ENCODE assay signal across 11 cellular contexts in the genomic region with DNA sequence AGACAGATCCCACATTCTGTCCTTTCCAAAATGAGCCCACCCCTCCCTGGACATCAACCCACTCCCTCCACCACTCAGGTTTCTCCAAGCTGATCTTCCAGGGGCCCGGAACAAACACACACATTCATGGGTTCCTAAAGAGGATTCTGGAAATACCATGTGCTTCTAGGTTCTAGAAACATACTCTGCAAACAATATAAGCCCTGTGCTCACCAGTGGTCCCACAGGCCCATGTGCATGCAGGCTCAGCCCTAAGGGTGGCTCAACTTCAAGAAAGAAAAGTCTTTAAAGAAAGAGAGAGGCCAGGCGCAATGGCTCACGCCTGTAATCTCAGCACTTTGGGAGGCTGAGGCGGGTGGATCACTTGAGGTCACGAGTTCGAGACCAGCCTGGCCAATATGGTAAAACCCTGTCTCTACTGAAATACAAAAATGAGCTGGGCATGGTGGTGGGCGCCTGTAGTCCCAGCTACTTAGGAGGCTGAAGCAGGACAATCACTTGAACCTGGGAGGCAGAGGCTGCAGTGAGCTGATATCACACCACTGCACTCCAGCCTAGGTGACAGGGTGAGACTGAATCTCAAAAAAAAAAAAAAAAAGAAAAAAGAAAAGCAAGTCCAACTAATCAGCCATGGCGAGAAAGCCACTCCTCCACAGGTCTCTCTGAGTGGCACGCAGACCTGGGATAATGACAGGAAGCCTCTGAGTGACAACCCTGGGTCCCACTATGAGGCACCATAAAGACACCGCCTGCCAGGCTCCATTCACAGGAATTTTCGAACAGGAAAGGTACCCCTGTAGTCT. TPM values are rescaled to one million over a fixed set of nuclear protein-coding genes. Genes with fewer than 3 reads are reported as not detected.
DNase-seq lines count a peak whose midpoint lies in the region; ATAC-seq, FAIRE-seq and TF ChIP-seq lines count a peak whose summit lies in the region.
"Had no signal": no experiment of that assay in that cellular context is flagged by ENCODE, and none has a peak within 500 bp of the region (broad histone marks: within the 10 kb centered on the region; RNA-seq: fewer than 3 reads in every experiment).

No MANE protein-coding gene starts in this region.

- no peaks in the 10 kb centered on the region for H3K27me3 Mint-ChIP-seq in CD8-positive, alpha-beta T cell (ENCODE audit: low read depth)
- H3K27me3 Mint-ChIP-seq: stimulated activated naive CD8-positive, alpha-beta T cell treated with anti-CD3 and anti-CD28 coated beads, Interleukin-15, amount 100 ng/mL, for 72 hours had no signal

- no peak for DNase-seq in CD8-positive, alpha-beta T cell
- DNase-seq in MM.1S: no peak
- no peak for DNase-seq in H1 (ENCODE audit: low read depth in 1 of 2, low spot score in 2 of 2)
- peak; percentile 27 for DNase-seq in sigmoid colon
- DNase-seq in WERI-Rb-1: no peak
- DNase-seq in NCI-H510A (lab: John Stamatoyannopoulos, UW): no peak
- DNase-seq: activated T-cell treated with anti-CD3 and anti-CD28 coated beads, Interleukin-2, amount 50 U/mL, for 4 hours; NCI-H446; stimulated activated naive CD8-positive, alpha-beta T cell treated with anti-CD3 and anti-CD28 coated beads, Interleukin-15, amount 100 ng/mL, for 72 hours had no signal

- no peak overlapping the region for H3K27ac ChIP-seq in CD8-positive, alpha-beta T cell (ENCODE audit: low read depth, low read length)
- peak overlapping the region; percentile 100; the same call in 1 of the 2 replicates for H3K27ac ChIP-seq in MM.1S (ENCODE audit: low read length)
- H3K27ac ChIP-seq in H1 (ENCODE audit: low read depth, low read length): no peak overlapping the region
- peak overlapping the region; percentile 46 to 78 (median 65) for H3K27ac ChIP-seq in sigmoid colon
- no peak overlapping the region for H3K27ac ChIP-seq in WERI-Rb-1

- H3K79me2 ChIP-seq in MM.1S (ENCODE audit: low read length) (peaks cover 57% of the 10 kb centered on the region), H1 (ENCODE audit: control insufficient read depth in 1 of 2, insufficient read depth in 2 of 2, low read length in 2 of 2) (no peaks in the 10 kb centered on the region)

- H4K8ac ChIP-seq in H1 (ENCODE audit: extremely low read depth, insufficient read depth, low read length): no peak overlapping the region

- peak overlapping the region; percentile 73 for H3K27ac Mint-ChIP-seq in CD8-positive, alpha-beta T cell
- H3K27ac Mint-ChIP-seq: stimulated activated naive CD8-positive, alpha-beta T cell treated with anti-CD3 and anti-CD28 coated beads, Interleukin-15, amount 100 ng/mL, for 72 hours had no signal

- WGBS in H1 (ENCODE audit: extremely low coverage in 1 of 2, insufficient coverage in 1 of 2, insufficient read length in 1 of 2, insufficient replicate concordance in 2 of 2, low coverage in 1 of 2, low lambda C conversion rate in 2 of 2, missing lambda C conversion rate in 1 of 2), 2 experiments: 89% methylated on average over 10 of the region's 11 CpGs; no CpG with 5 or more reads in 1 of the 2 experiments
- WGBS in sigmoid colon, 2 donors: 80 to 86% methylated on average over 11 of the region's 11 CpGs

- H2AFZ ChIP-seq in MM.1S (ENCODE audit: low read length) (no peak overlapping the region), H1 (ENCODE audit: low read length) (no peak overlapping the region)

- peaks cover 7% of the 10 kb centered on the region for H3K36me3 Mint-ChIP-seq in CD8-positive, alpha-beta T cell

- H3K56ac ChIP-seq in H1 (replicated peaks; ENCODE audit: insufficient read length, low read depth, low read length): no peak overlapping the region

- no peak overlapping the region for H2BK120ac ChIP-seq in H1 (replicated peaks; ENCODE audit: low read depth, low read length)

- no peak overlapping the region for H3K18ac ChIP-seq in H1 (ENCODE audit: extremely low read depth, low read length)

- no peaks in the 10 kb centered on the region; the same call in 1 of the 2 replicates for H3K23me2 ChIP-seq in H1 (ENCODE audit: low read depth, low read length)

- no peak overlapping the region for H3K4ac ChIP-seq in H1 (replicated peaks; ENCODE audit: insufficient read length, low read depth, low read length)

- POLR2A ChIA-PET in CD8-positive, alpha-beta T cell (lab: Charles Lee): interaction anchor here (2.3 to 4.7 kb wide), 4 partner anchors 10 to 14 kb away, joined by 6 to 58 read pairs (median 32); a partner anchor contains a TSS
- POLR2A ChIA-PET in H1 (lab: Charles Lee; ENCODE audit: partially characterized antibody): interaction anchor here (0.7 to 8.5 kb wide), 4 partner anchors 12 to 989 kb away, joined by 3 to 42 read pairs (median 4); no protein-coding TSS in a partner anchor

- no peak overlapping the region for H4K5ac ChIP-seq in H1 (ENCODE audit: insufficient read length, low read depth, low read length)

- no peak overlapping the region for H2BK12ac ChIP-seq in H1 (ENCODE audit: low read depth, low read length)

- peak overlapping the region; percentile 9; the same call in 1 of the 2 replicates for H2AK5ac ChIP-seq in H1 (ENCODE audit: low read depth, low read length)

- CTCF ChIA-PET in CD8-positive, alpha-beta T cell (lab: Charles Lee): interaction anchor here (2.7 to 3.4 kb wide), 3 partner anchors 12 to 45 kb away, joined by 14 to 21 read pairs (median 15); a partner anchor contains a TSS
- CTCF ChIA-PET in H1 (lab: Charles Lee; ENCODE audit: partially characterized antibody): interaction anchor here (0.7 to 4.7 kb wide), 14 partner anchors 9 to 58 kb away, joined by 3 to 37 read pairs (median 5); a partner anchor contains a TSS

- H2BK15ac ChIP-seq in H1 (ENCODE audit: low read length): no peak overlapping the region

- TF ChIP-seq EP300 in H1 (IDR thresholded peaks at IDR 0.05; ENCODE audit: borderline replicate concordance in 1 of 2, low read depth in 2 of 2, low read length in 2 of 2): no peak
- TF ChIP-seq EP300 in sigmoid colon (IDR thresholded peaks at IDR 0.05): no peak

- no peak overlapping the region for H2BK5ac ChIP-seq in H1 (ENCODE audit: low read depth, low read length)

- FAIRE-seq in H1 (lab: Jason Lieb, UNC): no peak
- FAIRE-seq: bronchial epithelial cell had no signal

- H3K27me3 ChIP-seq in CD8-positive, alpha-beta T cell (ENCODE audit: insufficient read depth, low read length): no peaks in the 10 kb centered on the region
- no peaks in the 10 kb centered on the region for H3K27me3 ChIP-seq in MM.1S (replicated peaks; ENCODE audit: insufficient read depth, low read length)
- peaks cover 0 to 28% (median 12%) of the 10 kb centered on the region in 4 experiments; a peak in 4 of 7 replicates for H3K27me3 ChIP-seq in H1 (replicated peaks in 1 of 4; ENCODE audit: control insufficient read depth in 3 of 4, extremely low read depth in 1 of 4, insufficient read depth in 3 of 4, low read length in 3 of 4)
- H3K27me3 ChIP-seq in sigmoid colon: no peaks in the 10 kb centered on the region
- H3K27me3 ChIP-seq in WERI-Rb-1 (ENCODE audit: insufficient read depth, low read depth, severe bottlenecking): no peaks in the 10 kb centered on the region

- H3K9me3 Mint-ChIP-seq in CD8-positive, alpha-beta T cell: no peaks in the 10 kb centered on the region
- H3K9me3 Mint-ChIP-seq: activated T-cell treated with anti-CD3 and anti-CD28 coated beads, Interleukin-2, amount 50 U/mL, for 4 hours; stimulated activated naive CD8-positive, alpha-beta T cell treated with anti-CD3 and anti-CD28 coated beads, Interleukin-15, amount 100 ng/mL, for 72 hours had no signal

- H4K91ac ChIP-seq in H1 (replicated peaks; ENCODE audit: insufficient read length, low read length): no peak overlapping the region

- H3K4me3 ChIP-seq in CD8-positive, alpha-beta T cell (ENCODE audit: low read depth, low read length): no peak overlapping the region
- H3K4me3 ChIP-seq in MM.1S (ENCODE audit: low read length): no peak overlapping the region; the same call in 1 of the 2 replicates
- H3K4me3 ChIP-seq in H1 (ENCODE audit: extremely low read depth in 1 of 4, insufficient read depth in 2 of 4, low read depth in 3 of 4, low read length in 4 of 4): no peak overlapping the region
- H3K4me3 ChIP-seq in sigmoid colon: no peak overlapping the region
- H3K4me3 ChIP-seq in WERI-Rb-1 (ENCODE audit: low read depth, low read length): no peak overlapping the region

- H3K4me3 Mint-ChIP-seq in CD8-positive, alpha-beta T cell: no peak overlapping the region
- H3K4me3 Mint-ChIP-seq: activated T-cell treated with anti-CD3 and anti-CD28 coated beads, Interleukin-2, amount 50 U/mL, for 4 hours had no signal

- no peak for TF ChIP-seq RAD21 in H1 (IDR thresholded peaks at IDR 0.05 in 1 of 2, conservative IDR thresholded peaks at IDR 0.05 in 1 of 2; ENCODE audit: low read depth in 2 of 2, low read length in 2 of 2)

- H3K4me1 ChIP-seq in CD8-positive, alpha-beta T cell (ENCODE audit: insufficient read depth, low read length): peaks cover 82% of the 10 kb centered on the region
- peaks cover 71% of the 10 kb centered on the region for H3K4me1 ChIP-seq in MM.1S (ENCODE audit: low read length)
- H3K4me1 ChIP-seq in H1 (replicated peaks in 1 of 4; ENCODE audit: control insufficient read depth in 3 of 4, insufficient read depth in 4 of 4, low read length in 3 of 4): peaks cover 6 to 21% (median 9%) of the 10 kb centered on the region in 4 experiments; a peak in 5 of 7 replicates
- peaks cover 0 to 95% (median 86%) of the 10 kb centered on the region in 4 donors for H3K4me1 ChIP-seq in sigmoid colon

- no peak overlapping the region for H2BK20ac ChIP-seq in H1 (ENCODE audit: low read length)

- no peak for ATAC-seq in CD8-positive, alpha-beta T cell
- no peak for ATAC-seq in HG03025 (IDR thresholded peaks at IDR 0.05; ENCODE audit: low FRiP score, unreplicated experiment)
- ATAC-seq: activated T-cell treated with anti-CD3 and anti-CD28 coated beads, Interleukin-2, amount 50 U/mL, for 4 hours; stimulated activated naive CD8-positive, alpha-beta T cell treated with anti-CD3 and anti-CD28 coated beads, Interleukin-15, amount 100 ng/mL, for 72 hours had no signal

- no peaks in the 10 kb centered on the region for H3K9me2 ChIP-seq in MM.1S (replicated peaks; ENCODE audit: insufficient read depth, low read length)

- intact Hi-C loops in CD8-positive, alpha-beta T cell (cut with DNase I, micrococcal nuclease): loop anchor here in 1 of 2 experiments (2.0 kb wide), 1 partner anchor 13 kb away; no protein-coding TSS in a partner anchor
- intact Hi-C loops in sigmoid colon (cut with DNase I): no loop called here

- H3K4me1 Mint-ChIP-seq in CD8-positive, alpha-beta T cell (ENCODE audit: low read depth): peaks cover 86% of the 10 kb centered on the region

- TF ChIP-seq CTCF in CD8-positive, alpha-beta T cell (IDR thresholded peaks at IDR 0.05): no peak
- TF ChIP-seq CTCF in MM.1S (IDR thresholded peaks at IDR 0.05; ENCODE audit: low read length) (no peak), H1 (IDR thresholded peaks at IDR 0.05; ENCODE audit: control extremely low read depth in 1 of 3, insufficient read depth in 1 of 3, low read depth in 1 of 3, low read length in 3 of 3) (no peak), sigmoid colon (IDR thresholded peaks at IDR 0.05) (no peak), WERI-Rb-1 (IDR thresholded peaks at IDR 0.05; ENCODE audit: low read depth, low read length) (no peak)

- no peaks in the 10 kb centered on the region for H3K79me1 ChIP-seq in H1 (ENCODE audit: low read depth, low read length)

- no peak overlapping the region for H3K23ac ChIP-seq in H1 (ENCODE audit: insufficient read length)

- H4K20me1 ChIP-seq in MM.1S (ENCODE audit: insufficient read depth, low read length): no peaks in the 10 kb centered on the region
- H4K20me1 ChIP-seq in H1 (replicated peaks in 1 of 2; ENCODE audit: control insufficient read depth in 1 of 2, insufficient read depth in 2 of 2, low read length in 2 of 2): peaks cover 3 to 7% of the 10 kb centered on the region in 2 experiments

- peaks cover 32% of the 10 kb centered on the region for H3F3A ChIP-seq in MM.1S (ENCODE audit: insufficient read depth, low read length)

- TF ChIP-seq POLR2A in H1 (IDR thresholded peaks at IDR 0.05; ENCODE audit: control extremely low read depth in 1 of 2, low read depth in 2 of 2, low read length in 2 of 2): no peak
- no peak for TF ChIP-seq POLR2A in sigmoid colon (IDR thresholded peaks at IDR 0.05)

- H3K9ac ChIP-seq in MM.1S (ENCODE audit: low read length) (peak overlapping the region; percentile 29; the same call in 1 of the 2 replicates), H1 (replicated peaks in 1 of 4; ENCODE audit: extremely low read depth in 1 of 4, low read depth in 3 of 4, low read length in 3 of 4) (no peak overlapping the region)

- H3K4me2 ChIP-seq in MM.1S (ENCODE audit: low read depth, low read length) (peak overlapping the region; percentile 39; the same call in 1 of the 2 replicates), H1 (ENCODE audit: insufficient read depth in 1 of 2, low read depth in 2 of 2, low read length in 2 of 2) (no peak overlapping the region)

- no peaks in the 10 kb centered on the region for H3K36me3 ChIP-seq in CD8-positive, alpha-beta T cell (ENCODE audit: insufficient read depth, low read length)
- H3K36me3 ChIP-seq in MM.1S (replicated peaks; ENCODE audit: insufficient read depth, low read length) (no peaks in the 10 kb centered on the region), H1 (ENCODE audit: control insufficient read depth in 2 of 4, insufficient read depth in 4 of 4, low read length in 3 of 4) (no peaks in the 10 kb centered on the region), sigmoid colon (no peaks in the 10 kb centered on the region), WERI-Rb-1 (no peaks in the 10 kb centered on the region)

- no peaks in the 10 kb centered on the region for H3K9me3 ChIP-seq in CD8-positive, alpha-beta T cell (ENCODE audit: low read length)
- no peaks in the 10 kb centered on the region for H3K9me3 ChIP-seq in MM.1S (replicated peaks; ENCODE audit: insufficient read depth, low read length)
- no peaks in the 10 kb centered on the region for H3K9me3 ChIP-seq in H1 (ENCODE audit: insufficient read depth in 2 of 2, low read depth in 1 of 2, low read length in 1 of 2)
- no peaks in the 10 kb centered on the region for H3K9me3 ChIP-seq in sigmoid colon
- H3K9me3 ChIP-seq in WERI-Rb-1 (ENCODE audit: severe bottlenecking): no peaks in the 10 kb centered on the region

- no peak overlapping the region for H3K14ac ChIP-seq in H1 (ENCODE audit: insufficient read length)

RNA-seq across cellular contexts. Expression of a gene that starts 59.5 kb away (rescaled TPM):
- total RNA-seq in CD8-positive, alpha-beta T cell: 10 to 100 TPM; 39.4 to 39.8 TPM
- total RNA-seq in H1 (2021; fragmentation: NEBNext Ultra II Directional; extraction: Animal tissue kit (Norgen Biotek cat#: 25700)): 52.7 and 55.1 TPM in 2 replicates
- polyA plus RNA-seq in H1 (2011; rRNA removed) (15.8 and 23.3 TPM in 2 replicates), sigmoid colon (10 to 100 TPM; 11.4 to 20.4 (median 16.9) TPM)
- 23.1 TPM for polyA plus RNA-seq in H1 (2011; cell fraction: cytosol; rRNA removed)
- polyA plus RNA-seq in H1 (2011; cell fraction: nucleus; rRNA removed): 16.1 TPM
- 44.2 to 49.8 TPM (median 48.1 TPM) in 4 replicates for polyA plus RNA-seq in H1 (2012, experiment 1 of 2)
- 34.1 TPM for polyA plus RNA-seq in H1 (2012, experiment 2 of 2)
- 29.7 TPM for polyA plus RNA-seq in H1 (2013, experiment 1 of 2)
- 29.0 TPM for polyA plus RNA-seq in H1 (2013, experiment 2 of 2)
- 10.0 and 14.9 TPM in 2 replicates for polyA minus RNA-seq in H1 (2011; rRNA and poly(A)+ RNA removed)
- 14.5 TPM for polyA minus RNA-seq in H1 (2011; cell fraction: cytosol; rRNA and poly(A)+ RNA removed)
- polyA minus RNA-seq in H1 (2011; cell fraction: nucleus; rRNA and poly(A)+ RNA removed): 12.4 TPM
- total RNA-seq in sigmoid colon: 10 to 100 TPM; 33.5 to 63.1 (median 37.3) TPM

Comparison
In these comparisons a context has a peak if more than half of its experiments do, and no peak if none do; other contexts are left out.
1. H3K27ac ChIP-seq: peak in MM.1S (single experiment) and sigmoid colon (4 of 4); none in CD8-positive, alpha-beta T cell (single experiment), H1 (single experiment) and WERI-Rb-1 (single experiment).